In the genomic region with DNA sequence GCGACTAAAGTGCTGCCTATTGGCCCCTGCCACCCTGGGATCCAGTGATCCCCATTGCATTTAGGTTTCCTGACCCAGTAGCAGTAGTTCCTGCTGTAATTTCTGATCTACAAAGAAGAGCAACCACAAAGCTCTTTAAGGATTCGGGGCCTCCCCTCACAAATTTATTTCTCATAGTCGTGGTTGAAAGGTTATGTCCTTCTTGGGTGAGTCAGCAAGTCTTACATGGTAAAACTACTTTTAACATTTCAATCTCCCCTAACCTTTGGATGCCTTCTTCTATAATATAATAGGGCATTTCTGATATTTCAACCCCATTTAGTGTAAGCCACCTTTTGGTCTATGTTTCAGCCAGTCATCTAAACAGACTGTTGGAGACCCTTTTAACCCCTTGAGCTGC, we compare ENCODE assay signal across 11 cellular contexts. TPM values are rescaled to one million over a fixed set of nuclear protein-coding genes. Genes with fewer than 3 reads are reported as not detected.
A peak's percentile ranks its signal among the peaks of the same experiment; 100 is the strongest.
DNase-seq lines count a peak whose midpoint lies in the region; ATAC-seq and TF ChIP-seq lines count a peak whose summit lies in the region.
"Had no signal": no experiment of that assay in that cellular context is flagged by ENCODE, and none has a peak within 500 bp of the region (broad histone marks: within the 10 kb centered on the region; RNA-seq: fewer than 3 reads in every experiment).

No MANE protein-coding gene starts in this region.

- no peak for DNase-seq in activated CD4-positive, alpha-beta T cell treated with anti-CD3 and anti-CD28 coated beads, Interleukin-2, amount 10 ng/mL, durations not matched to agents 24 days and 14 days
- DNase-seq in activated CD4-positive, alpha-beta T cell treated with anti-CD3 and anti-CD28 coated beads, Interleukin-2, amount 10 ng/mL, durations not matched to agents 7 days and 5 days, result no peak
- DNase-seq in activated B cell treated with CpG ODN at 0.5 μM for 24 hours, result no peak
- peak; percentile 48 for DNase-seq in renal cortical epithelial cell (ENCODE audit: low read depth)
- DNase-seq in heart left ventricle, result no peak
- no peak for DNase-seq in NCI-H128 (lab: John Stamatoyannopoulos, UW; ENCODE audit: unreplicated experiment)
- DNase-seq: effector memory CD4-positive, alpha-beta T cell; retina had no signal

- ATAC-seq in HG02610 (IDR thresholded peaks at IDR 0.05; ENCODE audit: unreplicated experiment), result peak; percentile 73
- peak; percentile 62 for ATAC-seq in activated B cell treated with CpG ODN at 0.5 μM for 24 hours (ENCODE audit: low read depth)
- ATAC-seq in heart left ventricle, result no peak
- ATAC-seq in SK-N-SH treated with all-trans-retinoic acid at 6 μM for 48 hours, result no peak
- ATAC-seq: A549 had no signal

- no peaks in the 10 kb centered on the region for H3K27me3 Mint-ChIP-seq in activated CD4-positive, alpha-beta T cell treated with anti-CD3 and anti-CD28 coated beads, Interleukin-2, amount 10 ng/mL, durations not matched to agents 24 days and 14 days
- H3K27me3 Mint-ChIP-seq in activated CD4-positive, alpha-beta T cell treated with anti-CD3 and anti-CD28 coated beads, Interleukin-2, amount 10 ng/mL, durations not matched to agents 7 days and 5 days, result no peaks in the 10 kb centered on the region
- no peaks in the 10 kb centered on the region for H3K27me3 Mint-ChIP-seq in activated B cell treated with CpG ODN at 0.5 μM for 24 hours

- H3K4me3 Mint-ChIP-seq in activated CD4-positive, alpha-beta T cell treated with anti-CD3 and anti-CD28 coated beads, Interleukin-2, amount 10 ng/mL, durations not matched to agents 24 days and 14 days, result no peak overlapping the region
- H3K4me3 Mint-ChIP-seq in activated CD4-positive, alpha-beta T cell treated with anti-CD3 and anti-CD28 coated beads, Interleukin-2, amount 10 ng/mL, durations not matched to agents 7 days and 5 days, result no peak overlapping the region
- no peak overlapping the region for H3K4me3 Mint-ChIP-seq in activated B cell treated with CpG ODN at 0.5 μM for 24 hours

- H3K36me3 ChIP-seq in heart left ventricle, result peaks cover 0 to 99% (median 88%) of the 10 kb centered on the region in 9 donors

- H3K27ac Mint-ChIP-seq in activated CD4-positive, alpha-beta T cell treated with anti-CD3 and anti-CD28 coated beads, Interleukin-2, amount 10 ng/mL, durations not matched to agents 24 days and 14 days, result peak overlapping the region; percentile 10
- no peak overlapping the region for H3K27ac Mint-ChIP-seq in activated CD4-positive, alpha-beta T cell treated with anti-CD3 and anti-CD28 coated beads, Interleukin-2, amount 10 ng/mL, durations not matched to agents 7 days and 5 days
- peak overlapping the region; percentile 60 for H3K27ac Mint-ChIP-seq in activated B cell treated with CpG ODN at 0.5 μM for 24 hours

- no peak for TF ChIP-seq POLR2A in heart left ventricle (IDR thresholded peaks at IDR 0.05)

- intact Hi-C loops in activated CD4-positive, alpha-beta T cell treated with anti-CD3 and anti-CD28 coated beads, Interleukin-2, amount 10 ng/mL, durations not matched to agents 24 days and 14 days (cut with micrococcal nuclease), result no loop called here
- intact Hi-C loops in activated B cell treated with CpG ODN at 0.5 μM for 24 hours (cut with micrococcal nuclease), result no loop called here
- intact Hi-C loops in heart left ventricle (cut with DNase I), result loop anchor here in 1 of 10 donors (10.0 kb wide), 1 partner anchor 54 kb away; no protein-coding TSS in a partner anchor

- H3K36me3 Mint-ChIP-seq in activated CD4-positive, alpha-beta T cell treated with anti-CD3 and anti-CD28 coated beads, Interleukin-2, amount 10 ng/mL, durations not matched to agents 24 days and 14 days (ENCODE audit: low read depth), result peaks cover 69% of the 10 kb centered on the region
- H3K36me3 Mint-ChIP-seq in activated CD4-positive, alpha-beta T cell treated with anti-CD3 and anti-CD28 coated beads, Interleukin-2, amount 10 ng/mL, durations not matched to agents 7 days and 5 days (ENCODE audit: low read depth), result peaks cover 78% of the 10 kb centered on the region
- H3K36me3 Mint-ChIP-seq in activated B cell treated with CpG ODN at 0.5 μM for 24 hours (ENCODE audit: low read depth), result peaks cover 86% of the 10 kb centered on the region

- TF ChIP-seq CTCF in activated B cell treated with CpG ODN at 0.5 μM for 24 hours (IDR thresholded peaks at IDR 0.05) (no peak), heart left ventricle (IDR thresholded peaks at IDR 0.05) (no peak)

- peaks cover 16% of the 10 kb centered on the region for H3K4me1 Mint-ChIP-seq in activated CD4-positive, alpha-beta T cell treated with anti-CD3 and anti-CD28 coated beads, Interleukin-2, amount 10 ng/mL, durations not matched to agents 24 days and 14 days
- H3K4me1 Mint-ChIP-seq in activated CD4-positive, alpha-beta T cell treated with anti-CD3 and anti-CD28 coated beads, Interleukin-2, amount 10 ng/mL, durations not matched to agents 7 days and 5 days, result peaks cover 8% of the 10 kb centered on the region
- peaks cover 32% of the 10 kb centered on the region for H3K4me1 Mint-ChIP-seq in activated B cell treated with CpG ODN at 0.5 μM for 24 hours

- peaks cover 0 to 7% (median 0%) of the 10 kb centered on the region in 12 donors for H3K9me3 ChIP-seq in heart left ventricle
- H3K9me3 ChIP-seq: A549 had no signal

- H3K9me3 Mint-ChIP-seq in activated CD4-positive, alpha-beta T cell treated with anti-CD3 and anti-CD28 coated beads, Interleukin-2, amount 10 ng/mL, durations not matched to agents 24 days and 14 days, result no peaks in the 10 kb centered on the region
- H3K9me3 Mint-ChIP-seq in activated CD4-positive, alpha-beta T cell treated with anti-CD3 and anti-CD28 coated beads, Interleukin-2, amount 10 ng/mL, durations not matched to agents 7 days and 5 days, result peaks cover 6% of the 10 kb centered on the region
- peaks cover 3% of the 10 kb centered on the region for H3K9me3 Mint-ChIP-seq in activated B cell treated with CpG ODN at 0.5 μM for 24 hours

- POLR2A ChIA-PET in activated CD4-positive, alpha-beta T cell treated with anti-CD3 and anti-CD28 coated beads, Interleukin-2, amount 10 ng/mL, durations not matched to agents 7 days and 5 days (lab: Charles Lee), result no interaction called here
- POLR2A ChIA-PET in activated B cell treated with CpG ODN at 0.5 μM for 24 hours (lab: Charles Lee), result interaction anchor here (1.5 to 1.9 kb wide), 2 partner anchors 15 to 40 kb away, joined by 3 to 7 read pairs; a partner anchor contains a TSS

- peaks cover 0 to 14% (median 5%) of the 10 kb centered on the region in 12 donors for H3K4me1 ChIP-seq in heart left ventricle
- H3K4me1 ChIP-seq: A549 had no signal

- H3K27ac ChIP-seq in heart left ventricle, result no peak overlapping the region
- H3K27ac ChIP-seq: A549 had no signal

- H3K4me3 ChIP-seq in heart left ventricle, result no peak overlapping the region
- H3K4me3 ChIP-seq: A549 had no signal

- CTCF ChIA-PET in activated CD4-positive, alpha-beta T cell treated with anti-CD3 and anti-CD28 coated beads, Interleukin-2, amount 10 ng/mL, durations not matched to agents 7 days and 5 days (lab: Charles Lee), result interaction anchor here (0.6 kb wide), 1 partner anchor 27 kb away, joined by 4 read pairs; no protein-coding TSS in a partner anchor
- CTCF ChIA-PET in activated B cell treated with CpG ODN at 0.5 μM for 24 hours (lab: Charles Lee), result interaction anchor here (0.9 to 1.3 kb wide), 4 partner anchors 20 to 33 kb away, joined by 3 read pairs; no protein-coding TSS in a partner anchor

- WGBS in heart left ventricle, 4 donors, result 84 to 91% (median 85%) methylated on average over 3 of the region's 3 CpGs

- no peaks in the 10 kb centered on the region for H3K27me3 ChIP-seq in heart left ventricle

TF ChIP-seq in SK-N-SH treated with all-trans-retinoic acid at 6 μM for 48 hours, 23 proteins besides CTCF, POLR2A, EP300 and RAD21 (continues in another document):
- TF ChIP-seq, protein P1, sequence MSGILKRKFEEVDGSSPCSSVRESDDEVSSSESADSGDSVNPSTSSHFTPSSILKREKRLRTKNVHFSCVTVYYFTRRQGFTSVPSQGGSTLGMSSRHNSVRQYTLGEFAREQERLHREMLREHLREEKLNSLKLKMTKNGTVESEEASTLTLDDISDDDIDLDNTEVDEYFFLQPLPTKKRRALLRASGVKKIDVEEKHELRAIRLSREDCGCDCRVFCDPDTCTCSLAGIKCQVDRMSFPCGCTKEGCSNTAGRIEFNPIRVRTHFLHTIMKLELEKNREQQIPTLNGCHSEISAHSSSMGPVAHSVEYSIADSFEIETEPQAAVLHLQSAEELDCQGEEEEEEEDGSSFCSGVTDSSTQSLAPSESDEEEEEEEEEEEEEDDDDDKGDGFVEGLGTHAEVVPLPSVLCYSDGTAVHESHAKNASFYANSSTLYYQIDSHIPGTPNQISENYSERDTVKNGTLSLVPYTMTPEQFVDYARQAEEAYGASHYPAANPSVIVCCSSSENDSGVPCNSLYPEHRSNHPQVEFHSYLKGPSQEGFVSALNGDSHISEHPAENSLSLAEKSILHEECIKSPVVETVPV (CRISPR knock-in tag; IDR thresholded peaks at IDR 0.05), result no peak

RNA-seq across cellular contexts. Expression of a gene that starts 14.9 kb away (rescaled TPM):
- 27.3 and 29.4 TPM in 2 replicates for total RNA-seq in activated CD4-positive, alpha-beta T cell treated with anti-CD3 and anti-CD28 coated beads, Interleukin-2, amount 10 ng/mL, durations not matched to agents 24 days and 14 days
- 10 to 100 TPM; 32.7 to 34.7 TPM for total RNA-seq in activated CD4-positive, alpha-beta T cell treated with anti-CD3 and anti-CD28 coated beads, Interleukin-2, amount 10 ng/mL, durations not matched to agents 7 days and 5 days
- total RNA-seq in activated B cell treated with CpG ODN at 0.5 μM for 24 hours, result 92.2 and 106 TPM in 2 replicates
- total RNA-seq in renal cortical epithelial cell, result 16.3 and 40.8 TPM in 2 replicates
- total RNA-seq in heart left ventricle, result 10 to 100 TPM; 12.5 to 31.4 (median 20.3) TPM
- polyA plus RNA-seq in heart left ventricle, result 1 to 10 TPM; 4.2 to 6.7 TPM

RNA-seq across cellular contexts. Expression of a gene that starts 26.1 kb away (rescaled TPM):
- total RNA-seq in activated CD4-positive, alpha-beta T cell treated with anti-CD3 and anti-CD28 coated beads, Interleukin-2, amount 10 ng/mL, durations not matched to agents 24 days and 14 days, result 25.4 and 26.0 TPM in 2 replicates
- total RNA-seq in activated CD4-positive, alpha-beta T cell treated with anti-CD3 and anti-CD28 coated beads, Interleukin-2, amount 10 ng/mL, durations not matched to agents 7 days and 5 days, result 10 to 100 TPM; 25.1 to 27.3 TPM
- total RNA-seq in activated B cell treated with CpG ODN at 0.5 μM for 24 hours, result 36.9 and 46.6 TPM in 2 replicates
- total RNA-seq in renal cortical epithelial cell, result 89.7 and 202 TPM in 2 replicates
- 100 to 1,000 TPM in 1 of 9 donors, 10 to 100 TPM in 8; 21.5 to 115 (median 34.6) TPM for total RNA-seq in heart left ventricle
- polyA plus RNA-seq in heart left ventricle, result 10 to 100 TPM; 16.0 to 20.5 TPM

Comparison
In these comparisons a context has a peak if more than half of its experiments do, and no peak if none do; other contexts are left out.
1. ATAC-seq: peak in HG02610 (single experiment) and activated B cell treated with CpG ODN at 0.5 μM for 24 hours (single experiment); none in heart left ventricle (0 of 4) and SK-N-SH treated with all-trans-retinoic acid at 6 μM for 48 hours (single experiment).